In genomic region chr11:117232911-117233409, GRCh38 we compare ENCODE assay signal across 8 cellular contexts. TPM values are rescaled to one million over a fixed set of nuclear protein-coding genes. Genes with fewer than 3 reads are reported as not detected.
DNase-seq lines count a peak whose midpoint lies in the region; ATAC-seq and TF ChIP-seq lines count a peak whose summit lies in the region.

No MANE protein-coding gene starts in this region.

- H3K4ac ChIP-seq in mesenchymal stem cell (ENCODE audit: low read depth in 1 of 2, low read length in 2 of 2), result peak overlapping the region; percentile 29 to 71

- peak overlapping the region; percentile 86 for H3K9ac ChIP-seq in mesenchymal stem cell (ENCODE audit: low read length)

- peak overlapping the region; percentile 6 for H4K91ac ChIP-seq in mesenchymal stem cell (ENCODE audit: low read length)

- peak overlapping the region; percentile 89 for H3K4me3 ChIP-seq in coronary artery
- peak overlapping the region; percentile 78 to 88 for H3K4me3 ChIP-seq in mesenchymal stem cell (ENCODE audit: insufficient read depth in 1 of 2, low read depth in 1 of 2, low read length in 2 of 2)
- H3K4me3 ChIP-seq in upper lobe of left lung, result peak overlapping the region; percentile 75 to 98 (median 92)

- H3K9me3 ChIP-seq in mesenchymal stem cell (ENCODE audit: control insufficient read depth, low read length) (no peaks in the 10 kb centered on the region), upper lobe of left lung (no peaks in the 10 kb centered on the region)

- no peak for TF ChIP-seq CTCF in coronary artery (IDR thresholded peaks at IDR 0.05)
- no peak for TF ChIP-seq CTCF in upper lobe of left lung (IDR thresholded peaks at IDR 0.05)

- peak overlapping the region in 1 of 2 experiments; percentile 25 for H3K14ac ChIP-seq in mesenchymal stem cell (ENCODE audit: low read length in 2 of 2)

- H2BK5ac ChIP-seq in mesenchymal stem cell (ENCODE audit: low read depth, low read length, poor library complexity, severe bottlenecking), result no peak overlapping the region

- H3K36me3 ChIP-seq in mesenchymal stem cell (ENCODE audit: control insufficient read depth in 1 of 2, insufficient read depth in 2 of 2, low read depth in 1 of 2, low read length in 2 of 2) (peaks cover 21 to 30% of the 10 kb centered on the region in 2 experiments), upper lobe of left lung (peaks cover 4 to 22% (median 16%) of the 10 kb centered on the region in 4 donors)

- DNase-seq in DMS53 (lab: John Stamatoyannopoulos, UW), result peak; percentile 37
- DNase-seq in DMS53 treated with DMSO at 0.1 percent for 48 hours (lab: John Stamatoyannopoulos, UW; ENCODE audit: unreplicated experiment), result no peak
- peak; percentile 57 for DNase-seq in OCI-M1 (lab: John Stamatoyannopoulos, UW)
- DNase-seq in coronary artery (ENCODE audit: low spot score), result peak; percentile 79
- DNase-seq in mesenchymal stem cell, result no peak
- peak in 1 of 2 donors; percentile 86 for DNase-seq in upper lobe of left lung
- no peak for DNase-seq in NCI-H524 treated with DMSO at 0.1 percent for 48 hours (lab: John Stamatoyannopoulos, UW)

- H3K27me3 ChIP-seq in mesenchymal stem cell (ENCODE audit: control insufficient read depth in 1 of 2, insufficient read depth in 1 of 2, low read length in 2 of 2) (no peaks in the 10 kb centered on the region), upper lobe of left lung (no peaks in the 10 kb centered on the region)

- peak overlapping the region; percentile 4 to 74 for H3K18ac ChIP-seq in mesenchymal stem cell (ENCODE audit: low read depth in 1 of 2, low read length in 2 of 2)

- peak overlapping the region; percentile 95 for H2BK120ac ChIP-seq in mesenchymal stem cell (ENCODE audit: low read depth, low read length)

- H3K4me1 ChIP-seq in mesenchymal stem cell (ENCODE audit: control insufficient read depth, insufficient read depth, low read depth, low read length), result peaks cover 1% of the 10 kb centered on the region
- H3K4me1 ChIP-seq in upper lobe of left lung, result peaks cover 21 to 38% (median 25%) of the 10 kb centered on the region in 4 donors

- no peak overlapping the region for H2BK15ac ChIP-seq in mesenchymal stem cell (ENCODE audit: low read depth, poor library complexity, severe bottlenecking)

- peak in 1 of 2 donors; percentile 13 for ATAC-seq in upper lobe of left lung (ENCODE audit: low FRiP score in 2 of 2)
- ATAC-seq in HG03039 (IDR thresholded peaks at IDR 0.05; ENCODE audit: unreplicated experiment), result no peak

- 4% methylated on average over 25 of the region's 27 CpGs for WGBS in mesenchymal stem cell
- 2 to 4% methylated on average over 7 to 22 of the region's 27 CpGs for WGBS in upper lobe of left lung, 2 donors

- no peak for TF ChIP-seq POLR2A in upper lobe of left lung (IDR thresholded peaks at IDR 0.05)

- H2AFZ ChIP-seq in mesenchymal stem cell (ENCODE audit: low read depth, low read length), result no peak overlapping the region

- TF ChIP-seq EP300 in upper lobe of left lung (IDR thresholded peaks at IDR 0.05), result no peak

- H3K23ac ChIP-seq in mesenchymal stem cell (ENCODE audit: low read length in 2 of 2), result no peak overlapping the region

- peak overlapping the region; percentile 88 for H4K8ac ChIP-seq in mesenchymal stem cell (ENCODE audit: low read length)

- peaks cover 24% of the 10 kb centered on the region for H3K79me1 ChIP-seq in mesenchymal stem cell (replicated peaks; ENCODE audit: low read length, poor library complexity, severe bottlenecking)

- peak overlapping the region; percentile 83 to 96 for H3K27ac ChIP-seq in coronary artery
- H3K27ac ChIP-seq in mesenchymal stem cell (ENCODE audit: low read length, poor library complexity, severe bottlenecking), result peak overlapping the region; percentile 30
- peak overlapping the region; percentile 93 to 97 (median 94) for H3K27ac ChIP-seq in upper lobe of left lung

- H2BK12ac ChIP-seq in mesenchymal stem cell (ENCODE audit: low read length in 2 of 2), result no peak overlapping the region

- H2AK5ac ChIP-seq in mesenchymal stem cell (ENCODE audit: low read length, severe bottlenecking), result peak overlapping the region; percentile 3

- H3K4me2 ChIP-seq in mesenchymal stem cell (ENCODE audit: low read length, poor library complexity, severe bottlenecking), result peak overlapping the region; percentile 84

RNA-seq across cellular contexts. Expression of gene RNF214, which starts 0.5 kb away (rescaled TPM):
- polyA plus RNA-seq in mesenchymal stem cell (2013, experiment 1 of 2), result 13.9 TPM
- 13.3 TPM for polyA plus RNA-seq in mesenchymal stem cell (2013, experiment 2 of 2)
- 10 to 100 TPM in 4 of 6 donors, 1 to 10 TPM in 2; 9.0 to 24.1 (median 19.8) TPM for total RNA-seq in upper lobe of left lung

RNA-seq across cellular contexts. Expression of gene PCSK7, which starts 1.1 kb away (rescaled TPM):
- 18.3 TPM for polyA plus RNA-seq in mesenchymal stem cell (2013, experiment 1 of 2)
- polyA plus RNA-seq in mesenchymal stem cell (2013, experiment 2 of 2), result 17.5 TPM
- total RNA-seq in upper lobe of left lung, result 100 to 1,000 TPM in 2 of 6 donors, 10 to 100 TPM in 4; 45.0 to 138 (median 63.8) TPM

RNA-seq across cellular contexts. Expression of gene TAGLN, which starts 33.8 kb away (rescaled TPM):
- 563 TPM for polyA plus RNA-seq in mesenchymal stem cell (2013, experiment 1 of 2)
- 558 TPM for polyA plus RNA-seq in mesenchymal stem cell (2013, experiment 2 of 2)
- 100 to 1,000 TPM; 105 to 608 (median 334) TPM for total RNA-seq in upper lobe of left lung

RNA-seq across cellular contexts. Expression of gene SIDT2, which starts 54.4 kb away (rescaled TPM):
- polyA plus RNA-seq in mesenchymal stem cell (2013, experiment 1 of 2), result 32.2 TPM
- 32.8 TPM for polyA plus RNA-seq in mesenchymal stem cell (2013, experiment 2 of 2)
- 100 to 1,000 TPM in 4 of 6 donors, 10 to 100 TPM in 2; 62.8 to 287 (median 153) TPM for total RNA-seq in upper lobe of left lung

RNA-seq across cellular contexts. Expression of gene BACE1-AS, which starts 58.2 kb away (rescaled TPM):
- polyA plus RNA-seq in mesenchymal stem cell (2013, experiment 1 of 2), result 4.7 TPM
- polyA plus RNA-seq in mesenchymal stem cell (2013, experiment 2 of 2), result 5.0 TPM
- 1 to 10 TPM; 3.8 to 7.4 (median 5.0) TPM for total RNA-seq in upper lobe of left lung

Comparison
In these comparisons a context has a peak if more than half of its experiments do, and no peak if none do; other contexts are left out.
1. DNase-seq: peak in DMS53 (single experiment), OCI-M1 (single experiment) and coronary artery (single experiment); none in DMS53 treated with DMSO at 0.1 percent for 48 hours (single experiment), mesenchymal stem cell (single experiment) and NCI-H524 treated with DMSO at 0.1 percent for 48 hours (single experiment).
2. H3K27ac ChIP-seq: peak in every context shown above with its lines; median percentile 94 in upper lobe of left lung; 90 in coronary artery; 30 in mesenchymal stem cell.
3. Peak in every context shown above with its lines, with median percentiles within 50 percentile points of each other: H3K4me3 ChIP-seq.